Comparison of ENCODE assay signal across 7 cellular contexts in the genomic region with DNA sequence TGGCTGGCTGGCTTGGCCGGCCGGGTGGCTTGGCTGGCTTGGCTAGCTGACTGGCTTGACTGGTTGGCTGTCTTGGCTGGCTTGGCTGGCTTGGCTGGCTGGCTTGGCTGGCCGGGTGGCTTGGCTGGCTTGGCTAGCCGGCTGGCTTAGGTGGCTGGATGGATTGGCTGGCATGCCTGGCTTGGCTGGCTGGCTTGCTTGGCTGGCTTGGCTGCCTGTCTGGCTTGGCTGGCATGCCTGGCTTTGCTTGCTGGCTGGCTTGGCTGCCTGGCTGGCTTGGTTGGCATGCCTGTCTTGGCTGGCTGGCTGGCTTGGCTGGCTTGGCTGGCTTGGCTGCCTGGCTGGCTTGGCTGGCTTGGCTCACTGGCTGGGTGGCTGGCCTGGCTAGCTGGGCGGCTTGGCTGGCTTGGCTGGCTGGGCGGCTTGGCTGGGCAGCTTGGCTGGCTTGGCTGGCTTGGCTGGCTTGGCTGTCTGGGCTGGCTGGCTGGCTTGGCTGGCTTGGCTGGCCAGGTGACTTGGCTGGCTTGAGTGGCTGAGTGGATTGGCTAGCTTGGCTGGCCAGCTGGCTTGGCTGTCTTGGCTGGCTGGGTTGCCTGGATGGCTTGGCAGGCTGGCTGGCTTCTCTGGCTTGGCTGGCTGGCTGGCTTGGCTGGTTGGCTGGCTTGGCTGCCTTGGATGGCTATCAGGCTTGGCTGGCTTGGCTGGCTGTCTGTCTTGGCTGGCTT.
DNase-seq lines count a peak whose midpoint lies in the region; TF ChIP-seq lines count a peak whose summit lies in the region.
"Not testable (repeated sequence)": the region's sequence is repeated elsewhere in the genome, so short reads cannot be mapped to it uniquely, and the experiment has no call there.

No MANE protein-coding gene starts in this region.

- not testable (repeated sequence) for H3K4me1 Mint-ChIP-seq in activated CD4-positive, alpha-beta T cell treated with anti-CD3 and anti-CD28 coated beads, Interleukin-2, amount 10 ng/mL, durations not matched to agents 24 days and 14 days

- not testable (repeated sequence) for H3K27ac ChIP-seq in ovary

- TF ChIP-seq POLR2A in NB4 (IDR thresholded peaks at IDR 0.05; ENCODE audit: extremely low read depth, insufficient read length); ovary (IDR thresholded peaks at IDR 0.05): not testable (repeated sequence)

- intact Hi-C loops in activated CD4-positive, alpha-beta T cell treated with anti-CD3 and anti-CD28 coated beads, Interleukin-2, amount 10 ng/mL, durations not matched to agents 24 days and 14 days (cut with micrococcal nuclease); ovary (cut with DNase I): not testable (repeated sequence)

- not testable (repeated sequence) for H3K27ac Mint-ChIP-seq in activated CD4-positive, alpha-beta T cell treated with anti-CD3 and anti-CD28 coated beads, Interleukin-2, amount 10 ng/mL, durations not matched to agents 24 days and 14 days

- H3K9me3 ChIP-seq in ovary, result peaks cover 0 to 11% of the 10 kb centered on the region in 2 donors

- not testable (repeated sequence) for H3K36me3 Mint-ChIP-seq in activated CD4-positive, alpha-beta T cell treated with anti-CD3 and anti-CD28 coated beads, Interleukin-2, amount 10 ng/mL, durations not matched to agents 24 days and 14 days (ENCODE audit: low read depth)

- not testable (repeated sequence) for TF ChIP-seq EP300 in ovary (IDR thresholded peaks at IDR 0.05)

- H3K4me3 Mint-ChIP-seq in activated CD4-positive, alpha-beta T cell treated with anti-CD3 and anti-CD28 coated beads, Interleukin-2, amount 10 ng/mL, durations not matched to agents 24 days and 14 days, result not testable (repeated sequence)

- H3K27me3 Mint-ChIP-seq in activated CD4-positive, alpha-beta T cell treated with anti-CD3 and anti-CD28 coated beads, Interleukin-2, amount 10 ng/mL, durations not matched to agents 24 days and 14 days, result not testable (repeated sequence)

- H3K4me3 ChIP-seq in NB4 (ENCODE audit: low read depth, low read length); ovary: not testable (repeated sequence)

- peak; percentile 7 for DNase-seq in NB4 (ENCODE audit: low read depth)
- DNase-seq in activated CD4-positive, alpha-beta T cell treated with anti-CD3 and anti-CD28 coated beads, Interleukin-2, amount 10 ng/mL, durations not matched to agents 24 days and 14 days, result peak; percentile 76
- peak; percentile 27 to 61 for DNase-seq in activated T-helper 1 cell treated with anti-CD3 and anti-CD28 coated beads, Interleukin-2, amount 50 U/mL, for 16 hours (ENCODE audit: low read depth in 1 of 2, low spot score in 1 of 2)
- DNase-seq in central memory CD4-positive, alpha-beta T cell, result peak; percentile 12
- peak; percentile 77 for DNase-seq in islet precursor cell
- peak; percentile 41 to 60 (median 52) for DNase-seq in ovary
- DNase-seq in stimulated activated CD8-positive, alpha-beta memory T cell treated with anti-CD3 and anti-CD28 coated beads, Interleukin-12 subunit alpha, Interleukin-12 subunit beta, amount 100 ng/mL, for 1 hour (ENCODE audit: low read depth), result peak; percentile 17

- H3K9me3 Mint-ChIP-seq in activated CD4-positive, alpha-beta T cell treated with anti-CD3 and anti-CD28 coated beads, Interleukin-2, amount 10 ng/mL, durations not matched to agents 24 days and 14 days, result not testable (repeated sequence)

- H3K4me1 ChIP-seq in ovary (ENCODE audit: insufficient read depth), result not testable (repeated sequence)

- 89 to 91% (median 89%) methylated on average over 4 to 6 of the region's 6 CpGs for WGBS in ovary, 3 donors

- TF ChIP-seq CTCF in NB4 (IDR thresholded peaks at IDR 0.05; ENCODE audit: low read depth, low read length); ovary (IDR thresholded peaks at IDR 0.05): not testable (repeated sequence)

- H3K27me3 ChIP-seq in ovary, result not testable (repeated sequence)

- H3K36me3 ChIP-seq in ovary, result not testable (repeated sequence)

Comparison
In these comparisons a context has a peak if more than half of its experiments do, and no peak if none do; other contexts are left out.
1. DNase-seq: peak in every context shown above with its lines; median percentile 77 in islet precursor cell; 76 in activated CD4-positive, alpha-beta T cell treated with anti-CD3 and anti-CD28 coated beads, Interleukin-2, amount 10 ng/mL, durations not matched to agents 24 days and 14 days; 52 in ovary; 44 in activated T-helper 1 cell treated with anti-CD3 and anti-CD28 coated beads, Interleukin-2, amount 50 U/mL, for 16 hours; 17 in stimulated activated CD8-positive, alpha-beta memory T cell treated with anti-CD3 and anti-CD28 coated beads, Interleukin-12 subunit alpha, Interleukin-12 subunit beta, amount 100 ng/mL, for 1 hour; 12 in central memory CD4-positive, alpha-beta T cell; 7 in NB4.